ENCODE assay signal across 23 cellular contexts in the genomic region with DNA sequence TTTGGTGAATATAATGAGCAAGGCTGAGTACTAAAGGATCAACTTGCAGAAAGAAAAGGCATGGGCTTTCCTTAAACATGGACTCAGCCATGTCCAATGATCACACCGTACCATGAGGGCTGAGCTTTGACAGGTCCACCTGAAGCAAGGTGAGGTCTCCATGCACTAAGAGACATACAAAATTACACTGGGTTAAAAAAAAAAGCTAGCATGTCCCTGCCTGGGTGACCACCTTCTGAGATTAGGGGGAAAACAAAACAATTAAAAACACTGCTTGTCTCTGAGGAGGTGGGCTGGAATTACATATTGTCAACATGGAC. TPM values are rescaled to one million over a fixed set of nuclear protein-coding genes. Genes with fewer than 3 reads are reported as not detected.
A peak's percentile ranks its signal among the peaks of the same experiment; 100 is the strongest.
DNase-seq lines count a peak whose midpoint lies in the region; FAIRE-seq and TF ChIP-seq lines count a peak whose summit lies in the region.
"Had no signal": no experiment of that assay in that cellular context is flagged by ENCODE, and none has a peak within 500 bp of the region (broad histone marks: within the 10 kb centered on the region; RNA-seq: fewer than 3 reads in every experiment).

No MANE protein-coding gene starts in this region.

- H3K18ac ChIP-seq in trophoblast cell (ENCODE audit: low read length) = no peak overlapping the region

- H3K9me3 ChIP-seq in adipocyte (ENCODE audit: control insufficient read depth, low read length) (peaks cover 8% of the 10 kb centered on the region), hepatocyte (ENCODE audit: low read depth) (no peaks in the 10 kb centered on the region), trophoblast cell (ENCODE audit: insufficient read depth, low read depth, low read length) (no peaks in the 10 kb centered on the region), spleen (peaks cover 0 to 14% (median 11%) of the 10 kb centered on the region in 8 donors), small intestine (ENCODE audit: control insufficient read depth, low read depth) (no peaks in the 10 kb centered on the region)

- H3K9me2 ChIP-seq in hepatocyte (replicated peaks; ENCODE audit: insufficient read depth) = no peaks in the 10 kb centered on the region

- no peak overlapping the region for H4K8ac ChIP-seq in trophoblast cell (ENCODE audit: low read depth, low read length)

- H3K4me3 ChIP-seq in ACC112 (ENCODE audit: low read depth, low read length) (peak overlapping the region; percentile 2; the same call in 1 of the 2 replicates), adipocyte (ENCODE audit: low read length) (peak overlapping the region; percentile 17), hepatocyte (no peak overlapping the region), trophoblast cell (ENCODE audit: low read depth, low read length) (no peak overlapping the region), spleen (no peak overlapping the region), small intestine (ENCODE audit: low read depth in 1 of 2, low read length in 2 of 2) (no peak overlapping the region)

- no peak overlapping the region for H2BK5ac ChIP-seq in trophoblast cell (ENCODE audit: low read depth, low read length, poor library complexity)

- H4K20me1 ChIP-seq in hepatocyte (ENCODE audit: insufficient read depth, poor library complexity, severe bottlenecking) = no peaks in the 10 kb centered on the region

- FAIRE-seq in small intestine (lab: Jason Lieb, UNC) = no peak
- FAIRE-seq: TTC549, urothelium cell line had no signal

- H3K27ac ChIP-seq in ACC112 (ENCODE audit: low read depth, low read length) = peak overlapping the region; percentile 71
- H3K27ac ChIP-seq in hepatocyte = peak overlapping the region; percentile 59
- H3K27ac ChIP-seq in trophoblast cell (ENCODE audit: low read depth, low read length) = no peak overlapping the region
- no peak overlapping the region for H3K27ac ChIP-seq in spleen
- no peak overlapping the region for H3K27ac ChIP-seq in small intestine (ENCODE audit: low read depth in 1 of 2, low read length in 1 of 2)
- H3K27ac ChIP-seq: KMS-11, parathyroid adenoma had no signal

- intact Hi-C loops in spleen (cut with DNase I; ENCODE audit: low total_unique reads) = no loop called here

- no peak overlapping the region for H3K4ac ChIP-seq in trophoblast cell (ENCODE audit: low read depth, low read length)

- peaks cover 31% of the 10 kb centered on the region for H3K36me3 ChIP-seq in ACC112 (ENCODE audit: insufficient read depth, low read length)
- peaks cover 40% of the 10 kb centered on the region for H3K36me3 ChIP-seq in adipocyte (ENCODE audit: control insufficient read depth, insufficient read depth, low read length, severe bottlenecking)
- no peaks in the 10 kb centered on the region for H3K36me3 ChIP-seq in hepatocyte (replicated peaks; ENCODE audit: insufficient read depth, low read depth)
- H3K36me3 ChIP-seq in trophoblast cell (ENCODE audit: control insufficient read depth in 1 of 2, insufficient read depth in 2 of 2, low read length in 2 of 2) = peaks cover 0 to 3% of the 10 kb centered on the region in 2 experiments
- H3K36me3 ChIP-seq in spleen = peaks cover 0 to 13% (median 2%) of the 10 kb centered on the region in 6 donors
- no peaks in the 10 kb centered on the region for H3K36me3 ChIP-seq in small intestine (ENCODE audit: control insufficient read depth in 2 of 2, insufficient read depth in 2 of 2, low read length in 2 of 2)

- H3K27me3 ChIP-seq in ACC112 (ENCODE audit: insufficient read depth, low read length) (no peaks in the 10 kb centered on the region), adipocyte (replicated peaks; ENCODE audit: control insufficient read depth, insufficient read depth, low read length) (no peaks in the 10 kb centered on the region), hepatocyte (no peaks in the 10 kb centered on the region), trophoblast cell (ENCODE audit: insufficient read depth, low read length) (no peaks in the 10 kb centered on the region), spleen (replicated peaks in 1 of 7) (no peaks in the 10 kb centered on the region), small intestine (ENCODE audit: control insufficient read depth in 2 of 2, insufficient read depth in 2 of 2, low read length in 2 of 2) (no peaks in the 10 kb centered on the region)

- no peak for TF ChIP-seq POLR2A in spleen (IDR thresholded peaks at IDR 0.05)

- TF ChIP-seq CTCF in hepatocyte (IDR thresholded peaks at IDR 0.05; ENCODE audit: poor library complexity) (no peak), spleen (IDR thresholded peaks at IDR 0.05 in 8 of 11, conservative IDR thresholded peaks at IDR 0.05 in 3 of 11) (no peak)

- peak overlapping the region; percentile 26 for H3K9ac ChIP-seq in adipocyte (ENCODE audit: low read length)
- H3K9ac ChIP-seq in trophoblast cell (ENCODE audit: low read length) = no peak overlapping the region
- H3K9ac ChIP-seq: KMS-11, parathyroid adenoma had no signal

- H3K79me1 ChIP-seq in trophoblast cell (ENCODE audit: low read length) = peaks cover 13% of the 10 kb centered on the region

- DNase-seq in adipocyte (ENCODE audit: low read depth) (no peak), hepatocyte (ENCODE audit: low spot score) (no peak), trophoblast cell (no peak), spleen (no peak), NAMALWA (ENCODE audit: low spot score) (no peak), NCI-H1048 (lab: John Stamatoyannopoulos, UW) (no peak), small intestine (no peak)
- DNase-seq: activated CD4-positive, alpha-beta T cell treated with anti-CD3 and anti-CD28 coated beads for 48 hours; activated CD8-positive, alpha-beta memory T cell treated with anti-CD3 and anti-CD28 coated beads, Interleukin-2, amount 10 ng/mL, durations not matched to agents 7 days and 5 days; activated naive CD8-positive, alpha-beta T cell treated with anti-CD3 and anti-CD28 coated beads, Interleukin-2, amount 10 ng/mL, durations not matched to agents 7 days and 5 days; CD8-positive, alpha-beta memory T cell; DND-41; erythroblast; glutamatergic neuron; NCI-H1092 treated with DMSO at 0.1 percent for 48 hours; NCI-H2107; NCI-H510A treated with DMSO at 0.1 percent for 48 hours; stimulated activated CD4-positive, alpha-beta T cell treated with anti-CD3 and anti-CD28 coated beads, Interleukin-4, amount 100 ng/mL, for 4 hours had no signal

- peaks cover 72% of the 10 kb centered on the region for H3K79me2 ChIP-seq in ACC112 (ENCODE audit: control insufficient read depth, insufficient read depth, low read length, unreplicated experiment)
- H3K79me2 ChIP-seq in hepatocyte = no peaks in the 10 kb centered on the region
- no peaks in the 10 kb centered on the region for H3K79me2 ChIP-seq in trophoblast cell (ENCODE audit: control insufficient read depth, insufficient read depth, low read length, poor library complexity)
- H3K79me2 ChIP-seq: parathyroid adenoma had no signal

- H2BK120ac ChIP-seq in trophoblast cell (ENCODE audit: insufficient read depth, low read length, poor library complexity) = no peak overlapping the region

- H3K4me2 ChIP-seq in hepatocyte = no peak overlapping the region
- H3K4me2 ChIP-seq in trophoblast cell (ENCODE audit: low read length) = no peak overlapping the region
- H3K4me2 ChIP-seq: KMS-11 had no signal

- no peak overlapping the region for H4K12ac ChIP-seq in trophoblast cell (ENCODE audit: low read depth, low read length)

- no peak overlapping the region for H2AFZ ChIP-seq in ACC112 (ENCODE audit: low read length, unreplicated experiment)
- no peak overlapping the region for H2AFZ ChIP-seq in hepatocyte
- no peak overlapping the region for H2AFZ ChIP-seq in trophoblast cell (ENCODE audit: insufficient read depth, low read length, poor library complexity)
- H2AFZ ChIP-seq: parathyroid adenoma had no signal

- no peak overlapping the region for H3K14ac ChIP-seq in trophoblast cell (ENCODE audit: low read length)

- H2BK12ac ChIP-seq in trophoblast cell (ENCODE audit: low read length) = peak overlapping the region; percentile 5

- H2AK5ac ChIP-seq in trophoblast cell (ENCODE audit: low read length) = no peak overlapping the region

- 95% methylated on average over 1 of the region's 1 CpG for WGBS in hepatocyte (ENCODE audit: low lambda C conversion rate, missing lambda C conversion rate)
- no CpG with 5 or more reads among the region's 1 CpG for WGBS in trophoblast cell (ENCODE audit: extremely low coverage, insufficient coverage, insufficient read length)
- WGBS in spleen, 5 donors = 88 to 96% (median 94%) methylated on average over 1 of the region's 1 CpG
- WGBS in small intestine, 3 donors = 88 to 100% (median 89%) methylated on average over 1 of the region's 1 CpG

- H4K91ac ChIP-seq in trophoblast cell (ENCODE audit: low read depth, low read length) = no peak overlapping the region

- H3K23ac ChIP-seq in trophoblast cell (ENCODE audit: low read length) = no peak overlapping the region

- peaks cover 61% of the 10 kb centered on the region for H3K4me1 ChIP-seq in ACC112 (ENCODE audit: control insufficient read depth, insufficient read depth, low read length, unreplicated experiment)
- peaks cover 57% of the 10 kb centered on the region for H3K4me1 ChIP-seq in adipocyte (ENCODE audit: control insufficient read depth, insufficient read depth, low read length)
- H3K4me1 ChIP-seq in hepatocyte (ENCODE audit: insufficient read depth) = peaks cover 45% of the 10 kb centered on the region
- H3K4me1 ChIP-seq in trophoblast cell (ENCODE audit: control insufficient read depth in 1 of 2, insufficient read depth in 2 of 2, low read length in 2 of 2) = peaks cover 18 to 30% of the 10 kb centered on the region in 2 experiments
- H3K4me1 ChIP-seq in spleen = peaks cover 0 to 56% (median 15%) of the 10 kb centered on the region in 6 donors
- peaks cover 0 to 16% of the 10 kb centered on the region in 2 donors for H3K4me1 ChIP-seq in small intestine (ENCODE audit: control insufficient read depth in 2 of 2, insufficient read depth in 1 of 2, low read depth in 1 of 2, low read length in 1 of 2)
- H3K4me1 ChIP-seq: parathyroid adenoma had no signal

RNA-seq across cellular contexts. Expression of a gene that starts 22.7 kb away (rescaled TPM):
- total RNA-seq in hepatocyte (16.5 and 17.6 TPM in 2 replicates), spleen (10 to 100 TPM in 1 of 7 donors, 1 to 10 TPM in 6; 6.6 to 11.9 (median 7.6) TPM)
- polyA plus RNA-seq in hepatocyte (13.1 and 14.9 TPM in 2 replicates), spleen (1 to 10 TPM; 3.4 to 7.4 (median 4.4) TPM), small intestine (1 to 10 TPM; 1.1 to 2.8 (median 1.4) TPM)
- 6.5 and 6.6 TPM in 2 replicates for polyA plus RNA-seq in trophoblast cell (2013)

Comparison
In these comparisons a context has a peak if more than half of its experiments do, and no peak if none do; other contexts are left out.
1. H3K27ac ChIP-seq: peak in ACC112 (single experiment) and hepatocyte (single experiment); none in trophoblast cell (single experiment), spleen (0 of 8) and small intestine (0 of 2).
2. H3K4me3 ChIP-seq: peak in ACC112 (single experiment) and adipocyte (single experiment); none in hepatocyte (single experiment), trophoblast cell (single experiment), spleen (0 of 8) and small intestine (0 of 2).